Comparison of ENCODE assay signal across 3 cellular contexts in the genomic region with DNA sequence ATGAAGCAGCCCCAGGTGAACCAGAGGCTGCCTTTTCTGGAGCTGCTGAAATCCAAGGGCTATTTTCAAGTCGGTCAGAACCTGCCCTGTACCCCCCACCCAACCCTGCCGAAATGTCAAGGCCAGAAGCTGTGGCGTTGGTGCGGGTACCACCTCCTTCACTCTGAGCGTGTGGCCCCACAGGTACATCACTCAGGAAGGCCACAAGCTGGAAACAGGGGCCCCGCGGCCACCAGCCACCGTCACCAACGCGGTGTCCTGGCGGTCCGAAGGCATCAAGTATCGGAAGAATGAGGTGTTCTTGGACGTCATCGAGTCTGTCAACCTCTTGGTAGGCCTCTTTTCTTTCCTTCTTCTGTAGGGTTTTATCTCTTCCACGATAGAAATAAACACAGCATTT.
TF ChIP-seq lines count a peak whose summit lies in the region.

No MANE protein-coding gene starts in this region.

TF ChIP-seq in SK-N-SH, 30 proteins besides CTCF, POLR2A, EP300 and RAD21:
- TF ChIP-seq POLR2AphosphoS5 (IDR thresholded peaks at IDR 0.05; ENCODE audit: low read depth, low read length) (no peak), SMC3 (IDR thresholded peaks at IDR 0.05; ENCODE audit: low read depth, low read length) (no peak), IRF3 (IDR thresholded peaks at IDR 0.05; ENCODE audit: low read depth, low read length) (no peak), ZBTB33 (IDR thresholded peaks at IDR 0.05; ENCODE audit: borderline replicate concordance, low read depth) (no peak), FOXJ3 (CRISPR knock-in tag; IDR thresholded peaks at IDR 0.05) (no peak), FOXM1 (IDR thresholded peaks at IDR 0.05; ENCODE audit: low read depth) (no peak), GABPA (IDR thresholded peaks at IDR 0.05; ENCODE audit: low read depth) (no peak), PBX3 (IDR thresholded peaks at IDR 0.05) (no peak), MXI1 (IDR thresholded peaks at IDR 0.05; ENCODE audit: low read depth, low read length) (no peak), ELF1 (IDR thresholded peaks at IDR 0.05) (no peak), RFX5 (IDR thresholded peaks at IDR 0.05; ENCODE audit: low read length) (no peak), MAX (IDR thresholded peaks at IDR 0.05; ENCODE audit: low read depth) (no peak), YY1 (IDR thresholded peaks at IDR 0.05; ENCODE audit: low read depth) (no peak), TCF12 (IDR thresholded peaks at IDR 0.05) (no peak), RCOR1 (IDR thresholded peaks at IDR 0.05; ENCODE audit: low read length) (no peak), MEF2A (IDR thresholded peaks at IDR 0.05; ENCODE audit: borderline replicate concordance, low read depth) (no peak)

TF ChIP-seq in SK-N-SH treated with all-trans-retinoic acid at 6 μM for 48 hours, 23 proteins besides CTCF, POLR2A, EP300 and RAD21:
- no peak for TF ChIP-seq OSR1 (CRISPR knock-in tag; IDR thresholded peaks at IDR 0.05)
- no peak for TF ChIP-seq PPARA (CRISPR knock-in tag; IDR thresholded peaks at IDR 0.05; ENCODE audit: borderline replicate concordance)
- TF ChIP-seq TCF4 (CRISPR knock-in tag; IDR thresholded peaks at IDR 0.05; ENCODE audit: borderline replicate concordance) = no peak
- TF ChIP-seq ZNF565 (CRISPR knock-in tag; conservative IDR thresholded peaks at IDR 0.05; ENCODE audit: low read depth) = no peak
- TF ChIP-seq TOX (CRISPR knock-in tag; IDR thresholded peaks at IDR 0.05; ENCODE audit: borderline replicate concordance) = no peak
- no peak for TF ChIP-seq ZNF8 (CRISPR knock-in tag; IDR thresholded peaks at IDR 0.05)
- TF ChIP-seq BACH2 (CRISPR knock-in tag; IDR thresholded peaks at IDR 0.05; ENCODE audit: borderline replicate concordance) = no peak
- TF ChIP-seq ISL1 (CRISPR knock-in tag; IDR thresholded peaks at IDR 0.05) = no peak
- TF ChIP-seq CSDC2 (CRISPR knock-in tag; IDR thresholded peaks at IDR 0.05) = no peak
- no peak for TF ChIP-seq ARNTL (CRISPR knock-in tag; IDR thresholded peaks at IDR 0.05; ENCODE audit: borderline replicate concordance, low read depth)
- no peak for TF ChIP-seq CREB5 (CRISPR knock-in tag; IDR thresholded peaks at IDR 0.05; ENCODE audit: low read depth)
- no peak for TF ChIP-seq TSHZ2 (CRISPR knock-in tag; IDR thresholded peaks at IDR 0.05)
- TF ChIP-seq ZFP30 (CRISPR knock-in tag; IDR thresholded peaks at IDR 0.05) = no peak

TF ChIP-seq in K562, 482 proteins besides CTCF, POLR2A, EP300 and RAD21:
- peak; percentile 83 for TF ChIP-seq ZBTB33 (CRISPR knock-in tag; IDR thresholded peaks at IDR 0.05)
- peak; percentile 27; the same call in 1 of the 2 replicates for TF ChIP-seq POLR2G (IDR thresholded peaks at IDR 0.05; ENCODE audit: low read depth, low read length)
- TF ChIP-seq DACH1 (IDR thresholded peaks at IDR 0.05; ENCODE audit: partially characterized antibody) = no peak
- no peak for TF ChIP-seq TEAD1 (CRISPR knock-in tag; IDR thresholded peaks at IDR 0.05)
